In genomic region chr7:17663056-17663675, GRCh38 we compare ENCODE assay signal across 14 cellular contexts.
DNase-seq lines count a peak whose midpoint lies in the region; ATAC-seq, FAIRE-seq and TF ChIP-seq lines count a peak whose summit lies in the region.
"Had no signal": no experiment of that assay in that cellular context is flagged by ENCODE, and none has a peak within 500 bp of the region (broad histone marks: within the 10 kb centered on the region; RNA-seq: fewer than 3 reads in every experiment).

No MANE protein-coding gene starts in this region.

- no peak for TF ChIP-seq POLR2A in testis (IDR thresholded peaks at IDR 0.05)

- intact Hi-C loops in testis (cut with DNase I; ENCODE audit: low total_unique reads) = no loop called here

- H3K27ac ChIP-seq in ACC112 (ENCODE audit: low read depth, low read length) (peak overlapping the region; percentile 91), lung (ENCODE audit: low read depth in 1 of 2, low read length in 1 of 2) (peak overlapping the region in 1 of 2 donors; percentile 15), testis (no peak overlapping the region)

- 71 to 86% methylated on average over 3 of the region's 3 CpGs for whole genome bisulfite sequencing in lung, 2 donors
- 89% methylated on average over 3 of the region's 3 CpGs for WGBS in testis, 2 donors

- DNase-seq in LHCN-M2 (ENCODE audit: low read depth) = peak; percentile 83
- peak; percentile 78 for DNase-seq in bronchial epithelial cell (ENCODE audit: low read depth)
- no peak for DNase-seq in lung (ENCODE audit: low spot score)
- DNase-seq in NCI-H2081 treated with DMSO at 0.1 percent for 48 hours (lab: John Stamatoyannopoulos, UW) = no peak
- no peak for DNase-seq in testis
- DNase-seq: kidney glomerular epithelial cell had no signal

- peak overlapping the region; percentile 76 for H2AFZ ChIP-seq in ACC112 (ENCODE audit: low read length, unreplicated experiment)
- H2AFZ ChIP-seq: GM23338 had no signal

- H3K27me3 ChIP-seq in ACC112 (ENCODE audit: insufficient read depth, low read length) = no peaks in the 10 kb centered on the region
- no peaks in the 10 kb centered on the region for H3K27me3 ChIP-seq in bronchial epithelial cell (ENCODE audit: control insufficient read depth, insufficient read depth, low read length)
- H3K27me3 ChIP-seq in lung (ENCODE audit: control insufficient read depth, insufficient read depth) = no peaks in the 10 kb centered on the region
- H3K27me3 ChIP-seq in testis = no peaks in the 10 kb centered on the region

- H3K4me3 ChIP-seq in ACC112 (ENCODE audit: low read depth, low read length) (peak overlapping the region; percentile 52; the same call in 1 of the 2 replicates), bronchial epithelial cell (ENCODE audit: low read depth, low read length) (no peak overlapping the region), lung (no peak overlapping the region), testis (no peak overlapping the region)
- H3K4me3 ChIP-seq: GM23338 had no signal

- no peaks in the 10 kb centered on the region for H3K79me2 ChIP-seq in ACC112 (ENCODE audit: control insufficient read depth, insufficient read depth, low read length, unreplicated experiment)

- H3K9me3 ChIP-seq in lung (ENCODE audit: control insufficient read depth in 2 of 2, insufficient read depth in 1 of 2, low read length in 1 of 2) (peaks cover 0 to 1% of the 10 kb centered on the region in 2 donors), testis (no peaks in the 10 kb centered on the region)

- FAIRE-seq in bronchial epithelial cell (lab: Jason Lieb, UNC) = no peak
- FAIRE-seq: A204.1, colon, GM12892 had no signal

- TF ChIP-seq CTCF in bronchial epithelial cell (IDR thresholded peaks at IDR 0.05; ENCODE audit: insufficient read depth, low read length, severe bottlenecking) (no peak), lung (IDR thresholded peaks at IDR 0.05; ENCODE audit: control extremely low read depth, extremely low read depth) (no peak), testis (IDR thresholded peaks at IDR 0.05) (no peak)

- ATAC-seq in lung (ENCODE audit: insufficient read depth, low FRiP score) = peak; percentile 45
- ATAC-seq in GM18511 (IDR thresholded peaks at IDR 0.05; ENCODE audit: unreplicated experiment) = no peak
- no peak for ATAC-seq in HG02623 (IDR thresholded peaks at IDR 0.05; ENCODE audit: unreplicated experiment)
- ATAC-seq: GM23338, Panc1 had no signal

- H3K36me3 ChIP-seq in ACC112 (ENCODE audit: insufficient read depth, low read length) (no peaks in the 10 kb centered on the region), bronchial epithelial cell (ENCODE audit: control insufficient read depth, insufficient read depth, low read length) (no peaks in the 10 kb centered on the region), lung (ENCODE audit: control insufficient read depth in 2 of 2, insufficient read depth in 2 of 2, low read length in 2 of 2) (no peaks in the 10 kb centered on the region), testis (ENCODE audit: low read depth, missing control alignments) (no peaks in the 10 kb centered on the region)

- peaks cover 30% of the 10 kb centered on the region for H3K4me1 ChIP-seq in ACC112 (ENCODE audit: control insufficient read depth, insufficient read depth, low read length, unreplicated experiment)
- H3K4me1 ChIP-seq in lung (ENCODE audit: control insufficient read depth in 2 of 2, insufficient read depth in 2 of 2, low read length in 2 of 2) = no peaks in the 10 kb centered on the region
- no peaks in the 10 kb centered on the region for H3K4me1 ChIP-seq in testis

Comparison
In these comparisons a context has a peak if more than half of its experiments do, and no peak if none do; other contexts are left out.
1. DNase-seq: peak in LHCN-M2 (single experiment) and bronchial epithelial cell (single experiment); none in lung (single experiment), NCI-H2081 treated with DMSO at 0.1 percent for 48 hours (single experiment) and testis (single experiment).